8 cellular contexts compared by ENCODE assay signal in the genomic region with DNA sequence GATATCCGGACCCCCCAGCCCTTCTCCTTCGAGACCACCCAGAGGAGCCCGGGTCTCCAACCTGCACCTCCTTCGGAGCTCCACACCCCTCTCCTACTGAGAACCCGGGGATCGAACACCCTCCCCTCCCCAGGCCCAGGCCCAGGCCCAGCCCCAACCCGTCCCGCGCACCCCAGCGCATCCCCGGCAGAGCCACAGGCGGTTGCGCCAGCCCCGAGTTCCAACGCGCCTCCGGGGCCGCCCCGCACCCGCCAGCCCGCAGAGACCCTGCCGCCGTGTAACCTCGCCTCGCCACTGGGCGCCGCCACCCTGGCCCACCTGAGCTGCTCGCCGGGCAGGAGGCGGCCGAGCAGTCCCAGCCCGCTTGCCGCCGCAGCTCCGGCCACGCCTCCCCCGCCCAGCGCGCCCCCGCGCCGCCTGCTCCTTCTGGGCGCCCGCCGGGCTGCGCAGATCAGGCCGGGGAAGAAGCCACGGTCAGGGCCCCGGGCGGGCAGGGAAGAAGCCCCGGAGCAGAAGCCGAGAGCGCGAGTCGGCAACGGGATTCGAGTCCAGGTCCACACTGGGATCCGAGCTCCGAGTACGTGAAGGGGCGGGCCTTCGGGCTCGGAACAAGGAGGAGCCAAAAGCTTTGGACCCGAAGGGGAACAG. TPM values are rescaled to one million over a fixed set of nuclear protein-coding genes. Genes with fewer than 3 reads are reported as not detected.
DNase-seq lines count a peak whose midpoint lies in the region; ATAC-seq and TF ChIP-seq lines count a peak whose summit lies in the region.

A gene with protein sequence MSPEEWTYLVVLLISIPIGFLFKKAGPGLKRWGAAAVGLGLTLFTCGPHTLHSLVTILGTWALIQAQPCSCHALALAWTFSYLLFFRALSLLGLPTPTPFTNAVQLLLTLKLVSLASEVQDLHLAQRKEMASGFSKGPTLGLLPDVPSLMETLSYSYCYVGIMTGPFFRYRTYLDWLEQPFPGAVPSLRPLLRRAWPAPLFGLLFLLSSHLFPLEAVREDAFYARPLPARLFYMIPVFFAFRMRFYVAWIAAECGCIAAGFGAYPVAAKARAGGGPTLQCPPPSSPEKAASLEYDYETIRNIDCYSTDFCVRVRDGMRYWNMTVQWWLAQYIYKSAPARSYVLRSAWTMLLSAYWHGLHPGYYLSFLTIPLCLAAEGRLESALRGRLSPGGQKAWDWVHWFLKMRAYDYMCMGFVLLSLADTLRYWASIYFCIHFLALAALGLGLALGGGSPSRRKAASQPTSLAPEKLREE (minus strand): TSS at position 561 of the 648 bp plus-strand sequence. CDS start 1,072 bp downstream, outside the sequence.

- H3K27me3 ChIP-seq in sigmoid colon = no peaks in the 10 kb centered on the region

- H3K4me3 ChIP-seq in sigmoid colon = peak within 1 kb of the TSS; percentile 62 to 95 (median 88)

- peak in 1 of 2 donors; percentile 44 for TF ChIP-seq POLR2A in sigmoid colon (IDR thresholded peaks at IDR 0.05)

- ATAC-seq in GM19452 (IDR thresholded peaks at IDR 0.05; ENCODE audit: unreplicated experiment) (peak; percentile 18), HG03469 (IDR thresholded peaks at IDR 0.05; ENCODE audit: unreplicated experiment) (peak; percentile 7), left cardiac atrium (peak; percentile 5 to 10)
- ATAC-seq in activated T-cell treated with anti-CD3 and anti-CD28 coated beads, Interleukin-2, amount 50 U/mL, for 72 hours (replicated peaks in 1 of 2) = peak; percentile 18 to 22

- H3K36me3 Mint-ChIP-seq in activated T-cell treated with anti-CD3 and anti-CD28 coated beads, Interleukin-2, amount 50 U/mL, for 72 hours (ENCODE audit: insufficient read depth in 2 of 2) = peaks cover 2 to 11% of the 10 kb centered on the region in 2 donors

- H3K36me3 ChIP-seq in sigmoid colon = peaks cover 0 to 27% (median 4%) of the 10 kb centered on the region in 4 donors

- peaks cover 49% of the 10 kb centered on the region for H3K4me1 Mint-ChIP-seq in activated T-cell treated with anti-CD3 and anti-CD28 coated beads, Interleukin-2, amount 50 U/mL, for 72 hours (ENCODE audit: low read depth)

- WGBS in sigmoid colon, 2 donors = 0% methylated on average over 64 of the region's 64 CpGs

- H3K27me3 Mint-ChIP-seq in activated T-cell treated with anti-CD3 and anti-CD28 coated beads, Interleukin-2, amount 50 U/mL, for 72 hours (ENCODE audit: low read depth) = no peaks in the 10 kb centered on the region

- peak within 1 kb of the TSS; percentile 85 to 96 for H3K4me3 Mint-ChIP-seq in activated T-cell treated with anti-CD3 and anti-CD28 coated beads, Interleukin-2, amount 50 U/mL, for 72 hours

- H3K9me3 Mint-ChIP-seq in activated T-cell treated with anti-CD3 and anti-CD28 coated beads, Interleukin-2, amount 50 U/mL, for 72 hours = no peaks in the 10 kb centered on the region

- DNase-seq in Daoy (ENCODE audit: low read depth) (no peak), left cardiac atrium (no peak), sigmoid colon (no peak), GOT3 (lab: John Stamatoyannopoulos, UW) (no peak)
- peak in 1 of 2 donors; percentile 81 for DNase-seq in activated T-cell treated with anti-CD3 and anti-CD28 coated beads, Interleukin-2, amount 50 U/mL, for 72 hours
- no peak for DNase-seq in stimulated activated CD4-positive, alpha-beta T cell treated with anti-CD3 and anti-CD28 coated beads, Interleukin-4, amount 100 ng/mL, for 1 hour

- no peaks in the 10 kb centered on the region for H3K9me3 ChIP-seq in sigmoid colon

- intact Hi-C loops in left cardiac atrium (cut with DNase I) = no loop called here
- intact Hi-C loops in sigmoid colon (cut with DNase I) = loop anchor here (2.0 to 5.0 kb wide), 2 partner anchors 20 to 43 kb away; no protein-coding TSS in a partner anchor

- H3K4me1 ChIP-seq in sigmoid colon = peaks cover 0 to 28% (median 26%) of the 10 kb centered on the region in 4 donors

- TF ChIP-seq CTCF in sigmoid colon (IDR thresholded peaks at IDR 0.05) = peak in 2 of 4 experiments; percentile 27 to 30

- peak within 1 kb of the TSS; percentile 94 to 99 (median 98) for H3K27ac ChIP-seq in sigmoid colon

- TF ChIP-seq EP300 in sigmoid colon (IDR thresholded peaks at IDR 0.05) = no peak

- H3K27ac Mint-ChIP-seq in activated T-cell treated with anti-CD3 and anti-CD28 coated beads, Interleukin-2, amount 50 U/mL, for 72 hours = peak within 1 kb of the TSS; percentile 96

RNA-seq across cellular contexts. Expression of the gene that starts here (rescaled TPM):
- total RNA-seq in Daoy (2014; rRNA removed; shearing (Covaris generic)) = 74.9 and 89.3 TPM in 2 replicates
- 10 to 100 TPM; 60.3 to 71.0 TPM for total RNA-seq in activated T-cell treated with anti-CD3 and anti-CD28 coated beads, Interleukin-2, amount 50 U/mL, for 72 hours
- 10 to 100 TPM; 21.6 to 21.7 TPM for total RNA-seq in left cardiac atrium
- total RNA-seq in sigmoid colon = 10 to 100 TPM; 20.1 to 49.7 (median 31.0) TPM
- polyA plus RNA-seq in sigmoid colon = 10 to 100 TPM; 15.0 to 79.7 (median 16.0) TPM
